1 cellular context compared by ENCODE assay signal in genomic region chr4:40672528-40673522, GRCh38.
TF ChIP-seq lines count a peak whose summit lies in the region.

No MANE protein-coding gene starts in this region.

TF ChIP-seq in GM23338, 12 proteins besides CTCF, POLR2A, EP300 and RAD21 (continued from another document):
- TF ChIP-seq REST (IDR thresholded peaks at IDR 0.05; ENCODE audit: unreplicated experiment), result no peak
- no peak for TF ChIP-seq JUNB (IDR thresholded peaks at IDR 0.05; ENCODE audit: unreplicated experiment)
TF ChIP-seq in GM23338: peak in this region for 0.
